Comparison of ENCODE assay signal across 1 cellular context in the genomic region with DNA sequence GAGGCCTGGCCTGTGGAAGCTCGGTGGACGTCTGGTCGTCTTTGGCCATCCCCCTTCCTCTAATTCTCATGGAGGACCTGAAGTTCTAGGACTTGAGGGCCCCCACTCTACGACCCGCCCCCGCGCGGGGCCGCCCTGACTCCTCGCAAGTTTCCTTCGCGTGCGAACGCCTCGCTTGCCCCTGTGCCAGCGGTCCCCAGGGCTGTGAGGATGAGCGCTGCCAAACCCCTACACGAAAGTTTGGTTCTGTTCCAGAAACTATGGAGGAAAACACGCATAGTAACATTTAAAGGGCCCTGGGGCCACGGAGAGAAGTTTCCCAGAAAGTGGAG.
TF ChIP-seq lines count a peak whose summit lies in the region.

No MANE protein-coding gene starts in this region.

TF ChIP-seq in HEK293, 187 proteins besides CTCF, POLR2A, EP300 and RAD21 (continued from another document):
- TF ChIP-seq, protein P1, sequence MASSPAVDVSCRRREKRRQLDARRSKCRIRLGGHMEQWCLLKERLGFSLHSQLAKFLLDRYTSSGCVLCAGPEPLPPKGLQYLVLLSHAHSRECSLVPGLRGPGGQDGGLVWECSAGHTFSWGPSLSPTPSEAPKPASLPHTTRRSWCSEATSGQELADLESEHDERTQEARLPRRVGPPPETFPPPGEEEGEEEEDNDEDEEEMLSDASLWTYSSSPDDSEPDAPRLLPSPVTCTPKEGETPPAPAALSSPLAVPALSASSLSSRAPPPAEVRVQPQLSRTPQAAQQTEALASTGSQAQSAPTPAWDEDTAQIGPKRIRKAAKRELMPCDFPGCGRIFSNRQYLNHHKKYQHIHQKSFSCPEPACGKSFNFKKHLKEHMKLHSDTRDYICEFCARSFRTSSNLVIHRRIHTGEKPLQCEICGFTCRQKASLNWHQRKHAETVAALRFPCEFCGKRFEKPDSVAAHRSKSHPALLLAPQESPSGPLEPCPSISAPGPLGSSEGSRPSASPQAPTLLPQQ (tag by site-specific recombination; IDR thresholded peaks at IDR 0.05) = peak; percentile 69; the same call in 1 of the 2 replicates
- TF ChIP-seq ZNF629 (tag by site-specific recombination; IDR thresholded peaks at IDR 0.05) (0 out of 2 replicates have a peak, but pooled peaks have one; percentile 10), ZBTB8A (tag by site-specific recombination; IDR thresholded peaks at IDR 0.05) (peak; percentile 77), KLF8 (tag by site-specific recombination; IDR thresholded peaks at IDR 0.05) (peak; percentile 14; the same call in 1 of the 2 replicates), ZNF600 (tag by site-specific recombination; IDR thresholded peaks at IDR 0.05) (peak; percentile 51), KLF16 (tag by site-specific recombination; IDR thresholded peaks at IDR 0.05) (peak; percentile 75), ZNF146 (tag by site-specific recombination; IDR thresholded peaks at IDR 0.05) (no peak), ZNF404 (tag by site-specific recombination; IDR thresholded peaks at IDR 0.05) (no peak), ZFHX2 (tag by site-specific recombination; conservative IDR thresholded peaks at IDR 0.05) (peak; percentile 82), ZFP3 (tag by site-specific recombination; IDR thresholded peaks at IDR 0.05; ENCODE audit: low read depth) (no peak), ZFP69B (tag by site-specific recombination; IDR thresholded peaks at IDR 0.05) (peak; percentile 54; the same call in 1 of the 2 replicates), ZNF202 (tag by site-specific recombination; IDR thresholded peaks at IDR 0.05; ENCODE audit: borderline replicate concordance) (no peak), ZBTB48 (tag by site-specific recombination; IDR thresholded peaks at IDR 0.05) (peak; percentile 64), FEZF1 (tag by site-specific recombination; IDR thresholded peaks at IDR 0.05) (0 out of 2 replicates have a peak, but pooled peaks have one; percentile 31), ZNF549 (tag by site-specific recombination; IDR thresholded peaks at IDR 0.05) (no peak), ZNF843 (tag by site-specific recombination; IDR thresholded peaks at IDR 0.05) (peak; percentile 45; the same call in 1 of the 2 replicates), ZEB2 (tag by site-specific recombination; IDR thresholded peaks at IDR 0.05) (peak; percentile 79), SALL2 (tag by site-specific recombination; IDR thresholded peaks at IDR 0.05; ENCODE audit: borderline replicate concordance) (no peak), ZNF555 (tag by site-specific recombination; conservative IDR thresholded peaks at IDR 0.05) (no peak), ZXDB (tag by site-specific recombination; IDR thresholded peaks at IDR 0.05) (peak; percentile 91), SP3 (tag by site-specific recombination; IDR thresholded peaks at IDR 0.05) (peak; percentile 13; the same call in 1 of the 2 replicates), RBAK (tag by site-specific recombination; IDR thresholded peaks at IDR 0.05) (no peak), ZNF548 (tag by site-specific recombination; IDR thresholded peaks at IDR 0.05) (no peak), ZNF610 (tag by site-specific recombination; IDR thresholded peaks at IDR 0.05; ENCODE audit: borderline replicate concordance) (0 out of 2 replicates have a peak, but pooled peaks have one; percentile 14), EGR2 (tag by site-specific recombination; IDR thresholded peaks at IDR 0.05; ENCODE audit: low read depth) (peak; percentile 50; the same call in 1 of the 2 replicates)
- TF ChIP-seq, protein P2, sequence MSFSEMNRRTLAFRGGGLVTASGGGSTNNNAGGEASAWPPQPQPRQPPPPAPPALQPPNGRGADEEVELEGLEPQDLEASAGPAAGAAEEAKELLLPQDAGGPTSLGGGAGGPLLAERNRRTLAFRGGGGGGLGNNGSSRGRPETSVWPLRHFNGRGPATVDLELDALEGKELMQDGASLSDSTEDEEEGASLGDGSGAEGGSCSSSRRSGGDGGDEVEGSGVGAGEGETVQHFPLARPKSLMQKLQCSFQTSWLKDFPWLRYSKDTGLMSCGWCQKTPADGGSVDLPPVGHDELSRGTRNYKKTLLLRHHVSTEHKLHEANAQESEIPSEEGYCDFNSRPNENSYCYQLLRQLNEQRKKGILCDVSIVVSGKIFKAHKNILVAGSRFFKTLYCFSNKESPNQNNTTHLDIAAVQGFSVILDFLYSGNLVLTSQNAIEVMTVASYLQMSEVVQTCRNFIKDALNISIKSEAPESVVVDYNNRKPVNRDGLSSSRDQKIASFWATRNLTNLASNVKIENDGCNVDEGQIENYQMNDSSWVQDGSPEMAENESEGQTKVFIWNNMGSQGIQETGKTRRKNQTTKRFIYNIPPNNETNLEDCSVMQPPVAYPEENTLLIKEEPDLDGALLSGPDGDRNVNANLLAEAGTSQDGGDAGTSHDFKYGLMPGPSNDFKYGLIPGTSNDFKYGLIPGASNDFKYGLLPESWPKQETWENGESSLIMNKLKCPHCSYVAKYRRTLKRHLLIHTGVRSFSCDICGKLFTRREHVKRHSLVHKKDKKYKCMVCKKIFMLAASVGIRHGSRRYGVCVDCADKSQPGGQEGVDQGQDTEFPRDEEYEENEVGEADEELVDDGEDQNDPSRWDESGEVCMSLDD (tag by site-specific recombination; IDR thresholded peaks at IDR 0.05) = 0 out of 2 replicates have a peak, but pooled peaks have one; percentile 35
- TF ChIP-seq, protein P3, sequence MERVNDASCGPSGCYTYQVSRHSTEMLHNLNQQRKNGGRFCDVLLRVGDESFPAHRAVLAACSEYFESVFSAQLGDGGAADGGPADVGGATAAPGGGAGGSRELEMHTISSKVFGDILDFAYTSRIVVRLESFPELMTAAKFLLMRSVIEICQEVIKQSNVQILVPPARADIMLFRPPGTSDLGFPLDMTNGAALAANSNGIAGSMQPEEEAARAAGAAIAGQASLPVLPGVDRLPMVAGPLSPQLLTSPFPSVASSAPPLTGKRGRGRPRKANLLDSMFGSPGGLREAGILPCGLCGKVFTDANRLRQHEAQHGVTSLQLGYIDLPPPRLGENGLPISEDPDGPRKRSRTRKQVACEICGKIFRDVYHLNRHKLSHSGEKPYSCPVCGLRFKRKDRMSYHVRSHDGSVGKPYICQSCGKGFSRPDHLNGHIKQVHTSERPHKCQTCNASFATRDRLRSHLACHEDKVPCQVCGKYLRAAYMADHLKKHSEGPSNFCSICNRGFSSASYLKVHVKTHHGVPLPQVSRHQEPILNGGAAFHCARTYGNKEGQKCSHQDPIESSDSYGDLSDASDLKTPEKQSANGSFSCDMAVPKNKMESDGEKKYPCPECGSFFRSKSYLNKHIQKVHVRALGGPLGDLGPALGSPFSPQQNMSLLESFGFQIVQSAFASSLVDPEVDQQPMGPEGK (tag by site-specific recombination; IDR thresholded peaks at IDR 0.05) = peak; percentile 91
- TF ChIP-seq, protein P4, sequence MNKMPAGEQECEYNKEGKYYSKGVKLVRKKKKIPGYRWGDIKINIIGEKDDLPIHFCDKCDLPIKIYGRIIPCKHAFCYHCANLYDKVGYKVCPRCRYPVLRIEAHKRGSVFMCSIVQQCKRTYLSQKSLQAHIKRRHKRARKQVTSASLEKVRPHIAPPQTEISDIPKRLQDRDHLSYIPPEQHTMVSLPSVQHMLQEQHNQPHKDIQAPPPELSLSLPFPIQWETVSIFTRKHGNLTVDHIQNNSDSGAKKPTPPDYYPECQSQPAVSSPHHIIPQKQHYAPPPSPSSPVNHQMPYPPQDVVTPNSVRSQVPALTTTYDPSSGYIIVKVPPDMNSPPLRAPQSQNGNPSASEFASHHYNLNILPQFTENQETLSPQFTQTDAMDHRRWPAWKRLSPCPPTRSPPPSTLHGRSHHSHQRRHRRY (tag by site-specific recombination; IDR thresholded peaks at IDR 0.05) = no peak
- TF ChIP-seq, protein P5, sequence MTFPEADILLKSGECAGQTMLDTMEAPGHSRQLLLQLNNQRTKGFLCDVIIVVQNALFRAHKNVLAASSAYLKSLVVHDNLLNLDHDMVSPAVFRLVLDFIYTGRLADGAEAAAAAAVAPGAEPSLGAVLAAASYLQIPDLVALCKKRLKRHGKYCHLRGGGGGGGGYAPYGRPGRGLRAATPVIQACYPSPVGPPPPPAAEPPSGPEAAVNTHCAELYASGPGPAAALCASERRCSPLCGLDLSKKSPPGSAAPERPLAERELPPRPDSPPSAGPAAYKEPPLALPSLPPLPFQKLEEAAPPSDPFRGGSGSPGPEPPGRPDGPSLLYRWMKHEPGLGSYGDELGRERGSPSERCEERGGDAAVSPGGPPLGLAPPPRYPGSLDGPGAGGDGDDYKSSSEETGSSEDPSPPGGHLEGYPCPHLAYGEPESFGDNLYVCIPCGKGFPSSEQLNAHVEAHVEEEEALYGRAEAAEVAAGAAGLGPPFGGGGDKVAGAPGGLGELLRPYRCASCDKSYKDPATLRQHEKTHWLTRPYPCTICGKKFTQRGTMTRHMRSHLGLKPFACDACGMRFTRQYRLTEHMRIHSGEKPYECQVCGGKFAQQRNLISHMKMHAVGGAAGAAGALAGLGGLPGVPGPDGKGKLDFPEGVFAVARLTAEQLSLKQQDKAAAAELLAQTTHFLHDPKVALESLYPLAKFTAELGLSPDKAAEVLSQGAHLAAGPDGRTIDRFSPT (tag by site-specific recombination; IDR thresholded peaks at IDR 0.05) = 0 out of 2 replicates have a peak, but pooled peaks have one; percentile 14
